Comparison of ENCODE assay signal across 1 cellular context in genomic region chr11:10750838-10751580, GRCh38.
TF ChIP-seq lines count a peak whose summit lies in the region.

CTR9 (plus strand) TSS chr11:10751246; CDS start chr11:10751413, 167 bp downstream.

TF ChIP-seq in HepG2, 621 proteins besides CTCF, POLR2A, EP300 and RAD21 (continued from another document and continues in another):
- TF ChIP-seq ZBTB40 (IDR thresholded peaks at IDR 0.05) (peak; percentile 90), ZBTB40 (CRISPR knock-in tag; IDR thresholded peaks at IDR 0.05) (peak; percentile 77; the same call in 1 of the 2 replicates), DZIP1 (CRISPR knock-in tag; IDR thresholded peaks at IDR 0.05) (no peak), CHCHD3 (CRISPR knock-in tag; IDR thresholded peaks at IDR 0.05) (no peak), SMAD9 (CRISPR knock-in tag; IDR thresholded peaks at IDR 0.05) (0 out of 2 replicates have a peak, but pooled peaks have one; percentile 34), ONECUT2 (CRISPR knock-in tag; IDR thresholded peaks at IDR 0.05) (no peak), ZNF704 (CRISPR knock-in tag; IDR thresholded peaks at IDR 0.05; ENCODE audit: borderline replicate concordance) (peak; percentile 88), ZHX1 (CRISPR knock-in tag; IDR thresholded peaks at IDR 0.05; ENCODE audit: low read depth) (peak; percentile 80), ATF7-NPFF (CRISPR knock-in tag; IDR thresholded peaks at IDR 0.05; ENCODE audit: low read depth) (peak; percentile 70; the same call in 1 of the 2 replicates), RBM39 (IDR thresholded peaks at IDR 0.05; ENCODE audit: low read depth, low read length, poor library complexity, severe bottlenecking) (peak; percentile 88), SIX4 (CRISPR knock-in tag; IDR thresholded peaks at IDR 0.05) (0 out of 2 replicates have a peak, but pooled peaks have one; percentile 37), ZNF782 (CRISPR knock-in tag; IDR thresholded peaks at IDR 0.05; ENCODE audit: borderline replicate concordance) (peak; percentile 56; the same call in 1 of the 2 replicates), KDM2A (CRISPR knock-in tag; IDR thresholded peaks at IDR 0.05; ENCODE audit: borderline replicate concordance, low read depth) (peak; percentile 97; the same call in 1 of the 2 replicates), NFYC (CRISPR knock-in tag; IDR thresholded peaks at IDR 0.05) (peak; percentile 60), BRD4 (CRISPR knock-in tag; IDR thresholded peaks at IDR 0.05) (no peak), HES4 (CRISPR knock-in tag; IDR thresholded peaks at IDR 0.05; ENCODE audit: borderline replicate concordance) (peak; percentile 63; the same call in 1 of the 2 replicates), CC2D1A (CRISPR knock-in tag; IDR thresholded peaks at IDR 0.05) (no peak), PCBP1 (IDR thresholded peaks at IDR 0.05; ENCODE audit: borderline replicate concordance, low read depth, low read length) (peak; percentile 58; the same call in 1 of the 2 replicates), ZSCAN20 (CRISPR knock-in tag; IDR thresholded peaks at IDR 0.05; ENCODE audit: borderline replicate concordance) (0 out of 2 replicates have a peak, but pooled peaks have one; percentile 50), SNAI1 (CRISPR knock-in tag; IDR thresholded peaks at IDR 0.05; ENCODE audit: borderline replicate concordance) (peak; percentile 45; the same call in 1 of the 2 replicates), KLF6 (CRISPR knock-in tag; IDR thresholded peaks at IDR 0.05) (peak; percentile 78; the same call in 1 of the 2 replicates), CAMTA2 (CRISPR knock-in tag; IDR thresholded peaks at IDR 0.05; ENCODE audit: borderline replicate concordance) (no peak), CBX1 (IDR thresholded peaks at IDR 0.05; ENCODE audit: low read depth) (no peak), ZZZ3 (CRISPR knock-in tag; IDR thresholded peaks at IDR 0.05; ENCODE audit: borderline replicate concordance) (peak; percentile 48; the same call in 1 of the 2 replicates), HBP1 (CRISPR knock-in tag; IDR thresholded peaks at IDR 0.05; ENCODE audit: low read depth) (no peak), MED13 (CRISPR knock-in tag; IDR thresholded peaks at IDR 0.05) (peak; percentile 39; the same call in 1 of the 2 replicates), RFXAP (CRISPR knock-in tag; IDR thresholded peaks at IDR 0.05; ENCODE audit: borderline replicate concordance) (peak; percentile 79), ARHGAP35 (CRISPR knock-in tag; IDR thresholded peaks at IDR 0.05; ENCODE audit: borderline replicate concordance) (peak; percentile 70; the same call in 1 of the 2 replicates), MED8 (CRISPR knock-in tag; IDR thresholded peaks at IDR 0.05; ENCODE audit: insufficient replicate concordance) (peak; percentile 33), ZNF501 (CRISPR knock-in tag; IDR thresholded peaks at IDR 0.05) (peak; percentile 96), ETV5 (CRISPR knock-in tag; IDR thresholded peaks at IDR 0.05; ENCODE audit: borderline replicate concordance) (peak; percentile 76), ZNF30 (CRISPR knock-in tag; IDR thresholded peaks at IDR 0.05) (no peak), ZNF362 (CRISPR knock-in tag; IDR thresholded peaks at IDR 0.05; ENCODE audit: borderline replicate concordance) (no peak), RFX3 (CRISPR knock-in tag; IDR thresholded peaks at IDR 0.05) (no peak), KAT7 (CRISPR knock-in tag; IDR thresholded peaks at IDR 0.05; ENCODE audit: borderline replicate concordance) (peak; percentile 89; the same call in 1 of the 2 replicates), ZNF788 (CRISPR knock-in tag; IDR thresholded peaks at IDR 0.05; ENCODE audit: borderline replicate concordance) (peak; percentile 79; the same call in 1 of the 2 replicates), ZBTB1 (CRISPR knock-in tag; IDR thresholded peaks at IDR 0.05; ENCODE audit: borderline replicate concordance) (no peak), STAT6 (CRISPR knock-in tag; IDR thresholded peaks at IDR 0.05; ENCODE audit: borderline replicate concordance) (peak; percentile 88; the same call in 1 of the 2 replicates), STAT5B (CRISPR knock-in tag; IDR thresholded peaks at IDR 0.05) (no peak)
